ENCODE assay signal across 22 cellular contexts in the genomic region with DNA sequence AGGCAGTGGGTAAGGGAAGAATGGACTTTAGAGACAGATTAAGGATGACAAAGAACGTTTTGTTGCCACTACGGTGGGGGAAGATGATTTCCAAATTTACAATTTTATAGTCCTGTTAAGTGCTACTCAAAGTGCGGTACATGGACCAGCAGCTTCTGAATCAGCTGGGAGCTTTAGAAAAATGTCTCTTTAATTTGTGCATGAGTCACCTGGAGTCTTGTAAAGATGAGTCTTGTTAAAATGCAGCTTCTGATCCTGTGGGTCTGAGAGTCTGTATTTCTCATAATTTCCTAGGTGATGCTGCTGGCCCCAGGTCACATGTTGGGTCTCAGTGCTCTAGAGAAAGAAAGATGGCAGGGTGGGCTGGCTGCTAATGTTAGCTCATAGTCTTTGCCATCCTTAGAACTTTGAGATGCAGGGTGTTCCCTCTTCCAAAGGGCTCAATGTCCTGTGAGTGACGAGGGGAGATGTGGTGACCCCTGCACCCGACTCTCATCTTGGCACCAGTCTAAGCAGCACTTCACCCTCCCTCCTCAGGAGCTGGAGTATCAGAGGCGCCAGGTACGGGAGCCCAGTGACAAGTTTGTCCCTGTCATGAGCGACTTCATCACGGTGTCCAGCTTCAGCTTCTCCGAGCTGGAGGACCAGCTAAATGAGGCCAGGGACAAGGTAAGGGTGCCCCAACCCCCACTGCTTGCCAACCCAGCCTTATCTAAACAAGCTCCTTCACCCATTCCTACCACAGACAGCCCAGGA. TPM values are rescaled to one million over a fixed set of nuclear protein-coding genes. Genes with fewer than 3 reads are reported as not detected.
DNase-seq lines count a peak whose midpoint lies in the region; ATAC-seq, FAIRE-seq and TF ChIP-seq lines count a peak whose summit lies in the region.
"Had no signal": no experiment of that assay in that cellular context is flagged by ENCODE, and none has a peak within 500 bp of the region (broad histone marks: within the 10 kb centered on the region; RNA-seq: fewer than 3 reads in every experiment).

No MANE protein-coding gene starts in this region.

- intact Hi-C loops in IMR-90 (cut with micrococcal nuclease), result loop anchor here (10.0 kb wide), 2 partner anchors 335 to 405 kb away; no protein-coding TSS in a partner anchor

- no peak overlapping the region for H2BK15ac ChIP-seq in IMR-90 (ENCODE audit: low read depth, low read length)

- TF ChIP-seq POLR2A in IMR-90 (IDR thresholded peaks at IDR 0.05; ENCODE audit: low read depth, low read length), result no peak

- in situ Hi-C loops in IMR-90 (cut with MboI; ENCODE audit: low sequenced_read_pairs), result no loop called here

- H3K79me1 ChIP-seq in IMR-90 (ENCODE audit: low read depth in 1 of 2, low read length in 2 of 2), result no peaks in the 10 kb centered on the region

- H4K5ac ChIP-seq in IMR-90 (ENCODE audit: low read depth, low read length), result no peak overlapping the region

- no TSS peak for BruUV-seq in IMR-90 (replicated peaks; lab: Mats Ljungman, UMichigan)

- no peak overlapping the region for H3K4ac ChIP-seq in IMR-90 (ENCODE audit: low read depth, low read length)

- no peaks in the 10 kb centered on the region for H4K20me1 ChIP-seq in IMR-90 (ENCODE audit: insufficient read depth, low read length)

- ATAC-seq in IMR-90 (ENCODE audit: low read depth), result no peak
- ATAC-seq: SK-N-SH treated with all-trans-retinoic acid at 6 μM for 48 hours had no signal

- no peaks in the 10 kb centered on the region; the same call in 1 of the 2 replicates for H3K9me1 ChIP-seq in IMR-90 (ENCODE audit: insufficient read depth, low read length)

- TF ChIP-seq CTCF in IMR-90 (conservative IDR thresholded peaks at IDR 0.05; ENCODE audit: low read depth, low read length) (no peak), D721Med (IDR thresholded peaks at IDR 0.05; ENCODE audit: insufficient read depth, missing control alignments) (no peak)

- peak; percentile 24 for DNase-seq in activated effector memory CD4-positive, alpha-beta T cell treated with anti-CD3 and anti-CD28 coated beads, Interleukin-2, amount 50 U/mL, for 16 hours
- no peak for DNase-seq in activated effector memory CD4-positive, alpha-beta T cell treated with Interleukin-2 at 50 U/mL for 16 hours
- DNase-seq in IMR-90, result peak; percentile 14
- DNase-seq in kidney glomerular epithelial cell (lab: John Stamatoyannopoulos, UW), result peak; percentile 7
- DNase-seq in substantia nigra (lab: John Stamatoyannopoulos, UW), result no peak
- DNase-seq in D721Med (ENCODE audit: insufficient read length, low spot score), result no peak
- no peak for DNase-seq in NCI-H2081 (lab: John Stamatoyannopoulos, UW)
- DNase-seq in MG63, result no peak
- DNase-seq: BE2C; CD4-positive, CD25-positive, alpha-beta regulatory T cell; NCI-H1105; NCI-H1694; NCI-H2107; NCI-H2227 treated with DMSO at 0.1 percent for 48 hours; NCI-H510A treated with DMSO at 0.1 percent for 48 hours; OCI-M1; SHP77 treated with DMSO at 0.1 percent for 48 hours had no signal

- H3K4me2 ChIP-seq in IMR-90 (ENCODE audit: low read depth, low read length), result no peak overlapping the region

- no peak overlapping the region for H2BK120ac ChIP-seq in IMR-90 (ENCODE audit: low read depth, low read length)

- CTCF ChIA-PET in IMR-90 (lab: Yijun Ruan, JAX), result no interaction called here

- H2BK5ac ChIP-seq in IMR-90 (ENCODE audit: low read depth, low read length, poor library complexity, severe bottlenecking), result no peak overlapping the region

- POLR2A ChIA-PET in IMR-90 (lab: Charles Lee; ENCODE audit: unreplicated experiment), result no interaction called here

- H4K91ac ChIP-seq in IMR-90 (ENCODE audit: insufficient read depth, low read depth, low read length), result no peak overlapping the region

- no peak overlapping the region for H2AK9ac ChIP-seq in IMR-90 (replicated peaks; ENCODE audit: low read depth, low read length, poor library complexity)

- H2AFZ ChIP-seq in IMR-90 (replicated peaks; ENCODE audit: low read length, poor library complexity), result no peak overlapping the region

- no peak overlapping the region for H3K9ac ChIP-seq in IMR-90 (ENCODE audit: low read depth, low read length)

- H3K4me3 ChIP-seq in IMR-90 (ENCODE audit: insufficient read depth, low read depth, low read length), result no peak overlapping the region
- H3K4me3 ChIP-seq in MG63, result no peak overlapping the region

- no peak overlapping the region for H3K56ac ChIP-seq in IMR-90 (ENCODE audit: extremely low read depth, insufficient read depth, low read length)

- FAIRE-seq in D721Med (lab: Jason Lieb, UNC), result no peak
- FAIRE-seq: H54, HTR-8/SVneo had no signal

- no peak overlapping the region for H3K18ac ChIP-seq in IMR-90 (ENCODE audit: low read depth, low read length)

- H3K14ac ChIP-seq in IMR-90 (replicated peaks; ENCODE audit: low read depth, low read length), result no peak overlapping the region

- no peak overlapping the region for H2AK5ac ChIP-seq in IMR-90 (ENCODE audit: low read depth, low read length)

- H3K9me3 ChIP-seq in IMR-90 (ENCODE audit: control insufficient read depth, insufficient read depth, low read length), result no peaks in the 10 kb centered on the region
- no peaks in the 10 kb centered on the region for H3K9me3 ChIP-seq in MG63
- H3K9me3 ChIP-seq: BE2C had no signal

- H3K23ac ChIP-seq in IMR-90 (ENCODE audit: low read depth, low read length), result no peak overlapping the region

- no peak overlapping the region for H4K8ac ChIP-seq in IMR-90 (ENCODE audit: low read depth in 2 of 2, low read length in 2 of 2)

- H3K27ac ChIP-seq in IMR-90 (ENCODE audit: insufficient read depth, low read length), result no peak overlapping the region
- peak overlapping the region; percentile 50 for H3K27ac ChIP-seq in substantia nigra (ENCODE audit: low read depth, low read length, poor library complexity, severe bottlenecking)
- H3K27ac ChIP-seq: 22Rv1, HL-60 had no signal

- no peak overlapping the region for H2BK20ac ChIP-seq in IMR-90 (ENCODE audit: low read depth, low read length)

- H3K36me3 ChIP-seq in IMR-90 (ENCODE audit: control insufficient read depth, insufficient read depth, low read length), result peaks cover 27% of the 10 kb centered on the region; the same call in 1 of the 2 replicates
- H3K36me3 ChIP-seq in MG63, result no peaks in the 10 kb centered on the region
- H3K36me3 ChIP-seq: BE2C had no signal

- dilution Hi-C loops in IMR-90 (cut with HindIII; ENCODE audit: low sequenced_read_pairs, unreplicated experiment), result no loop called here

- no peaks in the 10 kb centered on the region for H3K4me1 ChIP-seq in IMR-90 (ENCODE audit: control insufficient read depth, insufficient read depth, low read length)
- H3K4me1 ChIP-seq: BE2C had no signal

- 100% methylated on average over 3 of the region's 10 CpGs; no CpG with 5 or more reads in 1 of the 2 experiments for WGBS in IMR-90 (ENCODE audit: extremely low coverage in 2 of 2, insufficient read length in 1 of 2), 2 experiments

- TF ChIP-seq RAD21 in IMR-90 (IDR thresholded peaks at IDR 0.05; ENCODE audit: low read length), result no peak

- H3K27me3 ChIP-seq in IMR-90 (ENCODE audit: control insufficient read depth, insufficient read depth, low read length), result no peaks in the 10 kb centered on the region
- H3K27me3 ChIP-seq in MG63, result no peaks in the 10 kb centered on the region
- H3K27me3 ChIP-seq: BE2C had no signal

TF ChIP-seq in IMR-90, 13 proteins besides CTCF, POLR2A, EP300 and RAD21:
- TF ChIP-seq, protein P1, sequence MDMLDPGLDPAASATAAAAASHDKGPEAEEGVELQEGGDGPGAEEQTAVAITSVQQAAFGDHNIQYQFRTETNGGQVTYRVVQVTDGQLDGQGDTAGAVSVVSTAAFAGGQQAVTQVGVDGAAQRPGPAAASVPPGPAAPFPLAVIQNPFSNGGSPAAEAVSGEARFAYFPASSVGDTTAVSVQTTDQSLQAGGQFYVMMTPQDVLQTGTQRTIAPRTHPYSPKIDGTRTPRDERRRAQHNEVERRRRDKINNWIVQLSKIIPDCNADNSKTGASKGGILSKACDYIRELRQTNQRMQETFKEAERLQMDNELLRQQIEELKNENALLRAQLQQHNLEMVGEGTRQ (IDR thresholded peaks at IDR 0.05; ENCODE audit: low read depth, low read length), result no peak
- no peak for TF ChIP-seq CHD1 (IDR thresholded peaks at IDR 0.05; ENCODE audit: low read depth, low read length)
- no peak for TF ChIP-seq RCOR1 (IDR thresholded peaks at IDR 0.05; ENCODE audit: insufficient replicate concordance, low read length)
- no peak for TF ChIP-seq BHLHE40 (IDR thresholded peaks at IDR 0.05; ENCODE audit: low read depth, low read length)
- no peak for TF ChIP-seq CEBPB (IDR thresholded peaks at IDR 0.05; ENCODE audit: low read depth, low read length)
- TF ChIP-seq MAZ (IDR thresholded peaks at IDR 0.05; ENCODE audit: borderline replicate concordance, low read depth, low read length), result no peak
- no peak for TF ChIP-seq MAFK (IDR thresholded peaks at IDR 0.05; ENCODE audit: low read depth, low read length)
- no peak for TF ChIP-seq MXI1 (IDR thresholded peaks at IDR 0.05; ENCODE audit: borderline replicate concordance, low read depth, low read length)

RNA-seq across cellular contexts. Expression of a gene that starts 34.5 kb away (rescaled TPM):
- total RNA-seq in IMR-90 (2012; rRNA removed), result 8.1 and 9.5 TPM in 2 replicates
- 4.8 and 5.5 TPM in 2 replicates for polyA plus RNA-seq in IMR-90 (2012; rRNA removed)
- 3.4 and 5.4 TPM in 2 replicates for polyA plus RNA-seq in IMR-90 (2012; cell fraction: cytosol; rRNA removed)
- 5.7 and 6.6 TPM in 2 replicates for polyA plus RNA-seq in IMR-90 (2012; cell fraction: nucleus; rRNA removed; ENCODE audit: low replicate concordance)
- total RNA-seq in MG63 (2014; rRNA removed; shearing (Covaris generic); ENCODE audit: low replicate concordance), result 1.4 and 2.6 TPM in 2 replicates

Comparison
In these comparisons a context has a peak if more than half of its experiments do, and no peak if none do; other contexts are left out.
1. DNase-seq: peak in activated effector memory CD4-positive, alpha-beta T cell treated with anti-CD3 and anti-CD28 coated beads, Interleukin-2, amount 50 U/mL, for 16 hours (single experiment), IMR-90 (single experiment) and kidney glomerular epithelial cell (single experiment); none in activated effector memory CD4-positive, alpha-beta T cell treated with Interleukin-2 at 50 U/mL for 16 hours (single experiment), substantia nigra (0 of 49), D721Med (single experiment), NCI-H2081 (0 of 2) and MG63 (single experiment).